8 cellular contexts compared by ENCODE assay signal in genomic region chr6:27250277-27250954, GRCh38. TPM values are rescaled to one million over a fixed set of nuclear protein-coding genes. Genes with fewer than 3 reads are reported as not detected.
A peak's percentile ranks its signal among the peaks of the same experiment; 100 is the strongest.
DNase-seq lines count a peak whose midpoint lies in the region; ATAC-seq, FAIRE-seq and TF ChIP-seq lines count a peak whose summit lies in the region.

No MANE protein-coding gene starts in this region.

- DNase-seq in bronchial epithelial cell (ENCODE audit: low read depth), result no peak
- no peak for DNase-seq in putamen (ENCODE audit: low spot score)
- DNase-seq in stimulated activated CD4-positive, alpha-beta T cell treated with anti-CD3 and anti-CD28 coated beads, Interleukin-12 subunit alpha, Interleukin-12 subunit beta, amount 100 ng/mL, for 4 hours, result no peak
- no peak for DNase-seq in glomerular visceral epithelial cell (ENCODE audit: extremely low spot score)

- no peaks in the 10 kb centered on the region for H3K4me1 ChIP-seq in ACC112 (ENCODE audit: control insufficient read depth, insufficient read depth, low read length, unreplicated experiment)
- peaks cover 9% of the 10 kb centered on the region for H3K4me1 ChIP-seq in HUES6 (ENCODE audit: control insufficient read depth, insufficient read depth, low read length)
- H3K4me1 ChIP-seq in muscle layer of duodenum (ENCODE audit: control insufficient read depth in 1 of 2, insufficient read depth in 2 of 2, low read length in 2 of 2), result peaks cover 0 to 12% of the 10 kb centered on the region in 2 donors

- FAIRE-seq in bronchial epithelial cell (lab: Jason Lieb, UNC), result no peak

- peaks cover 96% of the 10 kb centered on the region for H3K27me3 ChIP-seq in ACC112 (ENCODE audit: insufficient read depth, low read length)
- peaks cover 41% of the 10 kb centered on the region for H3K27me3 ChIP-seq in HUES6 (ENCODE audit: control insufficient read depth, insufficient read depth, low read length)
- no peaks in the 10 kb centered on the region for H3K27me3 ChIP-seq in bronchial epithelial cell (ENCODE audit: control insufficient read depth, insufficient read depth, low read length)
- H3K27me3 ChIP-seq in muscle layer of duodenum (ENCODE audit: low read depth, low read length), result peaks cover 22% of the 10 kb centered on the region

- no peak for TF ChIP-seq CTCF in bronchial epithelial cell (IDR thresholded peaks at IDR 0.05; ENCODE audit: insufficient read depth, low read length, severe bottlenecking)

- H3K9ac ChIP-seq in HUES6 (ENCODE audit: low read length), result peak overlapping the region; percentile 47

- H3K9me3 ChIP-seq in HUES6 (ENCODE audit: control insufficient read depth, insufficient read depth, low read depth, low read length) (no peaks in the 10 kb centered on the region), muscle layer of duodenum (ENCODE audit: control insufficient read depth in 1 of 2, low read length in 2 of 2) (no peaks in the 10 kb centered on the region)

- H3K4me3 ChIP-seq in ACC112 (ENCODE audit: low read depth, low read length), result peak overlapping the region; percentile 83
- peak overlapping the region; percentile 83 for H3K4me3 ChIP-seq in HUES6 (ENCODE audit: low read depth, low read length)
- H3K4me3 ChIP-seq in bronchial epithelial cell (ENCODE audit: low read depth, low read length), result peak overlapping the region; percentile 77
- H3K4me3 ChIP-seq in muscle layer of duodenum (ENCODE audit: low read depth in 1 of 2, low read length in 2 of 2), result peak overlapping the region; percentile 63 to 66

- ATAC-seq in GM19035 (IDR thresholded peaks at IDR 0.05; ENCODE audit: unreplicated experiment), result no peak

- H2AFZ ChIP-seq in ACC112 (ENCODE audit: low read length, unreplicated experiment), result peak overlapping the region; percentile 58

- no peaks in the 10 kb centered on the region for H3K79me2 ChIP-seq in ACC112 (ENCODE audit: control insufficient read depth, insufficient read depth, low read length, unreplicated experiment)

- H3K36me3 ChIP-seq in ACC112 (ENCODE audit: insufficient read depth, low read length) (no peaks in the 10 kb centered on the region), HUES6 (ENCODE audit: control insufficient read depth, insufficient read depth, low read length) (no peaks in the 10 kb centered on the region), bronchial epithelial cell (ENCODE audit: control insufficient read depth, insufficient read depth, low read length) (peaks cover 2% of the 10 kb centered on the region), muscle layer of duodenum (ENCODE audit: control insufficient read depth in 1 of 2, insufficient read depth in 2 of 2, low read length in 2 of 2) (no peaks in the 10 kb centered on the region)

- H3K27ac ChIP-seq in ACC112 (ENCODE audit: low read depth, low read length) (no peak overlapping the region), HUES6 (ENCODE audit: low read depth, low read length) (no peak overlapping the region), muscle layer of duodenum (ENCODE audit: low read length) (no peak overlapping the region)

RNA-seq across cellular contexts. Expression of gene PRSS16, which starts 2.9 kb away (rescaled TPM):
- total RNA-seq in bronchial epithelial cell, result 4.5 and 15.1 TPM in 2 replicates
